ENCODE assay signal across 16 cellular contexts in genomic region chr17:28935744-28936460, GRCh38. TPM values are rescaled to one million over a fixed set of nuclear protein-coding genes. Genes with fewer than 3 reads are reported as not detected.
A peak's percentile ranks its signal among the peaks of the same experiment; 100 is the strongest.
DNase-seq lines count a peak whose midpoint lies in the region; ATAC-seq and TF ChIP-seq lines count a peak whose summit lies in the region.
"Had no signal": no experiment of that assay in that cellular context is flagged by ENCODE, and none has a peak within 500 bp of the region (broad histone marks: within the 10 kb centered on the region; RNA-seq: fewer than 3 reads in every experiment).

No MANE protein-coding gene starts in this region.

- peaks cover 42 to 97% of the 10 kb centered on the region in 2 experiments for H3K79me1 ChIP-seq in IMR-90 (ENCODE audit: low read depth in 1 of 2, low read length in 2 of 2)

- 0 out of 2 replicates have a peak overlapping the region, but pooled peaks have one; percentile 0 for H3K14ac ChIP-seq in IMR-90 (replicated peaks; ENCODE audit: low read depth, low read length)

- TF ChIP-seq RAD21 in IMR-90 (IDR thresholded peaks at IDR 0.05; ENCODE audit: low read length) = no peak

- H3K9me3 Mint-ChIP-seq in CD4-positive, alpha-beta T cell = no peaks in the 10 kb centered on the region
- no peaks in the 10 kb centered on the region for H3K9me3 Mint-ChIP-seq in effector memory CD8-positive, alpha-beta T cell
- H3K9me3 Mint-ChIP-seq: T-helper 2 cell treated with Interferon-gamma antibody and Interleukin-4, amounts not matched to agents 5 μg/mL and 100 μg/mL, for 36 hours had no signal

- no peak for TF ChIP-seq CTCF in CD4-positive, alpha-beta T cell (IDR thresholded peaks at IDR 0.05)
- no peak for TF ChIP-seq CTCF in IMR-90 (conservative IDR thresholded peaks at IDR 0.05; ENCODE audit: low read depth, low read length)
- TF ChIP-seq CTCF in neutrophil (IDR thresholded peaks at IDR 0.05) = no peak

- H3K4me1 ChIP-seq in IMR-90 (ENCODE audit: control insufficient read depth, insufficient read depth, low read length) = peaks cover 18% of the 10 kb centered on the region
- peaks cover 68 to 71% of the 10 kb centered on the region in 2 experiments for H3K4me1 ChIP-seq in neutrophil (ENCODE audit: control insufficient read depth in 1 of 2, insufficient read depth in 1 of 2, low read depth in 1 of 2, low read length in 1 of 2)
- H3K4me1 ChIP-seq: BE2C had no signal

- no peak overlapping the region for H2BK5ac ChIP-seq in IMR-90 (ENCODE audit: low read depth, low read length, poor library complexity, severe bottlenecking)

- no peak for DNase-seq in CD4-positive, alpha-beta T cell
- no peak for DNase-seq in IMR-90
- no peak for DNase-seq in effector memory CD8-positive, alpha-beta T cell
- DNase-seq in D341Med (ENCODE audit: low spot score) = no peak
- DNase-seq in COLO668 (lab: John Stamatoyannopoulos, UW; ENCODE audit: unreplicated experiment) = no peak
- DNase-seq: activated CD4-positive, alpha-beta T cell treated with anti-CD3 and anti-CD28 coated beads, Interleukin-2, amount 50 U/mL, for 1 hour; activated gamma-delta T cell; BE2C; NCI-H2107; NCI-H748 treated with DMSO at 0.1 percent for 48 hours; RPMI8226 had no signal

- no peaks in the 10 kb centered on the region for H3K27me3 ChIP-seq in CD4-positive, alpha-beta T cell (ENCODE audit: control insufficient read depth, insufficient read depth, low read length)
- H3K27me3 ChIP-seq in IMR-90 (ENCODE audit: control insufficient read depth, insufficient read depth, low read length) = no peaks in the 10 kb centered on the region
- H3K27me3 ChIP-seq in neutrophil = no peaks in the 10 kb centered on the region
- H3K27me3 ChIP-seq: BE2C, suprapubic skin had no signal

- H4K5ac ChIP-seq in IMR-90 (ENCODE audit: low read depth, low read length) = no peak overlapping the region

- no peaks in the 10 kb centered on the region for H3K9me3 ChIP-seq in CD4-positive, alpha-beta T cell (ENCODE audit: control insufficient read depth, low read length)
- H3K9me3 ChIP-seq in IMR-90 (ENCODE audit: control insufficient read depth, insufficient read depth, low read length) (no peaks in the 10 kb centered on the region), neutrophil (no peaks in the 10 kb centered on the region)
- H3K9me3 ChIP-seq: BE2C, suprapubic skin had no signal

- H3K36me3 Mint-ChIP-seq in CD4-positive, alpha-beta T cell (ENCODE audit: low read depth) = peaks cover 72% of the 10 kb centered on the region
- H3K36me3 Mint-ChIP-seq in effector memory CD8-positive, alpha-beta T cell (ENCODE audit: insufficient read depth) = peaks cover 33% of the 10 kb centered on the region

- H2BK20ac ChIP-seq in IMR-90 (ENCODE audit: low read depth, low read length) = no peak overlapping the region

- H2BK15ac ChIP-seq in IMR-90 (ENCODE audit: low read depth, low read length) = no peak overlapping the region

- CTCF ChIA-PET in CD4-positive, alpha-beta T cell (lab: Charles Lee) = no interaction called here
- CTCF ChIA-PET in IMR-90 (lab: Yijun Ruan, JAX) = interaction anchor here (0.7 kb wide), 1 partner anchor 156 kb away, joined by 3 read pairs; no protein-coding TSS in a partner anchor

- WGBS in IMR-90 (ENCODE audit: extremely low coverage in 2 of 2, insufficient read length in 1 of 2), 2 experiments = no CpG with 5 or more reads among the region's 8 CpGs

- no peak overlapping the region for H2AK9ac ChIP-seq in IMR-90 (replicated peaks; ENCODE audit: low read depth, low read length, poor library complexity)

- H3K4me1 Mint-ChIP-seq in CD4-positive, alpha-beta T cell (ENCODE audit: low read depth) = peaks cover 75% of the 10 kb centered on the region
- peaks cover 31 to 57% of the 10 kb centered on the region in 2 donors for H3K4me1 Mint-ChIP-seq in effector memory CD8-positive, alpha-beta T cell (ENCODE audit: low read depth in 2 of 2)

- H3K4me3 ChIP-seq in IMR-90 (ENCODE audit: insufficient read depth, low read depth, low read length) = no peak overlapping the region
- peak overlapping the region in 1 of 2 experiments; percentile 36 for H3K4me3 ChIP-seq in neutrophil (ENCODE audit: low read depth in 1 of 2, low read length in 1 of 2)
- H3K4me3 ChIP-seq: suprapubic skin had no signal

- POLR2A ChIA-PET in CD4-positive, alpha-beta T cell (lab: Charles Lee) = interaction anchor here (1.1 to 2.2 kb wide), 3 partner anchors 9 to 16 kb away, joined by 3 to 9 read pairs (median 5); partner anchors contain the start of gene PHF12
- POLR2A ChIA-PET in IMR-90 (lab: Charles Lee; ENCODE audit: unreplicated experiment) = no interaction called here

- H3K23ac ChIP-seq in IMR-90 (ENCODE audit: low read depth, low read length) = no peak overlapping the region

- H3K27me3 Mint-ChIP-seq in CD4-positive, alpha-beta T cell = no peaks in the 10 kb centered on the region
- no peaks in the 10 kb centered on the region for H3K27me3 Mint-ChIP-seq in effector memory CD8-positive, alpha-beta T cell

- no peak overlapping the region for H3K27ac ChIP-seq in CD4-positive, alpha-beta T cell (ENCODE audit: low read depth, low read length)
- H3K27ac ChIP-seq in IMR-90 (ENCODE audit: insufficient read depth, low read length) (no peak overlapping the region), neutrophil (peak overlapping the region; percentile 88)
- H3K27ac ChIP-seq: suprapubic skin had no signal

- peak overlapping the region; percentile 62 for H3K27ac Mint-ChIP-seq in CD4-positive, alpha-beta T cell
- peak overlapping the region; percentile 16 to 88 for H3K27ac Mint-ChIP-seq in effector memory CD8-positive, alpha-beta T cell

- no peak overlapping the region for H3K18ac ChIP-seq in IMR-90 (ENCODE audit: low read depth, low read length)

- no peak overlapping the region for H4K8ac ChIP-seq in IMR-90 (ENCODE audit: low read depth in 2 of 2, low read length in 2 of 2)

- H3K9me1 ChIP-seq in IMR-90 (ENCODE audit: insufficient read depth, low read length) = peaks cover 40% of the 10 kb centered on the region

- H4K91ac ChIP-seq in IMR-90 (ENCODE audit: insufficient read depth, low read depth, low read length) = no peak overlapping the region

- peak overlapping the region; percentile 47 for H3K4me3 Mint-ChIP-seq in CD4-positive, alpha-beta T cell
- H3K4me3 Mint-ChIP-seq in effector memory CD8-positive, alpha-beta T cell = peak overlapping the region in 1 of 2 donors; percentile 46
- H3K4me3 Mint-ChIP-seq: T-helper 2 cell treated with Interferon-gamma antibody and Interleukin-4, amounts not matched to agents 5 μg/mL and 100 μg/mL, for 36 hours had no signal

- H4K20me1 ChIP-seq in IMR-90 (ENCODE audit: insufficient read depth, low read length) = peaks cover 99% of the 10 kb centered on the region

- no peak overlapping the region for H2AK5ac ChIP-seq in IMR-90 (ENCODE audit: low read depth, low read length)

- TF ChIP-seq POLR2A in IMR-90 (IDR thresholded peaks at IDR 0.05; ENCODE audit: low read depth, low read length) = no peak

- in situ Hi-C loops in IMR-90 (cut with MboI; ENCODE audit: low sequenced_read_pairs) = no loop called here

- H3K36me3 ChIP-seq in IMR-90 (ENCODE audit: control insufficient read depth, insufficient read depth, low read length) (peaks cover 5% of the 10 kb centered on the region), neutrophil (peaks cover 9% of the 10 kb centered on the region)
- H3K36me3 ChIP-seq: BE2C, suprapubic skin had no signal

- intact Hi-C loops in CD4-positive, alpha-beta T cell (cut with DNase I, micrococcal nuclease) = no loop called here
- intact Hi-C loops in IMR-90 (cut with micrococcal nuclease) = no loop called here

- no peak overlapping the region for H2AFZ ChIP-seq in IMR-90 (replicated peaks; ENCODE audit: low read length, poor library complexity)

- no TSS peak for BruUV-seq in IMR-90 (replicated peaks; lab: Mats Ljungman, UMichigan)

- dilution Hi-C loops in IMR-90 (cut with HindIII; ENCODE audit: low sequenced_read_pairs, unreplicated experiment) = no loop called here

- H3K4me2 ChIP-seq in IMR-90 (ENCODE audit: low read depth, low read length) = no peak overlapping the region

- no peak for ATAC-seq in CD4-positive, alpha-beta T cell (ENCODE audit: poor library complexity)
- peak; percentile 33; the same call in 1 of the 2 replicates for ATAC-seq in IMR-90 (ENCODE audit: low read depth)
- no peak for ATAC-seq in effector memory CD8-positive, alpha-beta T cell (replicated peaks)
- ATAC-seq in HG02610 (IDR thresholded peaks at IDR 0.05; ENCODE audit: unreplicated experiment) = no peak
- ATAC-seq: HCT116 had no signal

- no peak overlapping the region for H2BK120ac ChIP-seq in IMR-90 (ENCODE audit: low read depth, low read length)

- H3K4ac ChIP-seq in IMR-90 (ENCODE audit: low read depth, low read length) = no peak overlapping the region

- H3K56ac ChIP-seq in IMR-90 (ENCODE audit: extremely low read depth, insufficient read depth, low read length) = no peak overlapping the region

- H3K9ac ChIP-seq in IMR-90 (ENCODE audit: low read depth, low read length) = no peak overlapping the region

TF ChIP-seq in IMR-90, 13 proteins besides CTCF, POLR2A, EP300 and RAD21 (continues in another document):
- TF ChIP-seq MXI1 (IDR thresholded peaks at IDR 0.05; ENCODE audit: borderline replicate concordance, low read depth, low read length) (no peak), CEBPB (IDR thresholded peaks at IDR 0.05; ENCODE audit: low read depth, low read length) (no peak), RFX5 (IDR thresholded peaks at IDR 0.05; ENCODE audit: low read depth, low read length) (no peak), BHLHE40 (IDR thresholded peaks at IDR 0.05; ENCODE audit: low read depth, low read length) (no peak), NFE2L2 (IDR thresholded peaks at IDR 0.05; ENCODE audit: low read depth, low read length) (no peak), RCOR1 (IDR thresholded peaks at IDR 0.05; ENCODE audit: insufficient replicate concordance, low read length) (no peak), FOS (IDR thresholded peaks at IDR 0.05; ENCODE audit: low read depth, low read length) (no peak)

RNA-seq across cellular contexts. Expression of gene PHF12, which starts 15.4 kb away (rescaled TPM):
- 100 to 1,000 TPM; 232 to 247 TPM for total RNA-seq in CD4-positive, alpha-beta T cell
- total RNA-seq in IMR-90 (2012; rRNA removed) = 25.6 and 26.7 TPM in 2 replicates
- polyA plus RNA-seq in IMR-90 (2012; rRNA removed) = 24.4 and 28.9 TPM in 2 replicates
- polyA plus RNA-seq in IMR-90 (2012; cell fraction: cytosol; rRNA removed) = 27.1 and 31.6 TPM in 2 replicates
- polyA plus RNA-seq in IMR-90 (2012; cell fraction: nucleus; rRNA removed; ENCODE audit: low replicate concordance) = 46.7 and 79.8 TPM in 2 replicates

RNA-seq across cellular contexts. Expression of gene DHRS13, which starts 33.0 kb away (rescaled TPM):
- 10 to 100 TPM; 33.5 to 34.3 TPM for total RNA-seq in CD4-positive, alpha-beta T cell
- total RNA-seq in IMR-90 (2012; rRNA removed) = 2.7 and 2.8 TPM in 2 replicates
- 3.9 and 4.1 TPM in 2 replicates for polyA plus RNA-seq in IMR-90 (2012; rRNA removed)
- polyA plus RNA-seq in IMR-90 (2012; cell fraction: cytosol; rRNA removed) = 3.7 and 5.3 TPM in 2 replicates
- polyA plus RNA-seq in IMR-90 (2012; cell fraction: nucleus; rRNA removed; ENCODE audit: low replicate concordance) = 3.0 and 3.2 TPM in 2 replicates

RNA-seq across cellular contexts. Expression of gene FLOT2, which starts 38.4 kb away (rescaled TPM):
- total RNA-seq in CD4-positive, alpha-beta T cell = 10 to 100 TPM; 79.7 to 85.1 TPM
- total RNA-seq in IMR-90 (2012; rRNA removed) = 19.7 and 31.1 TPM in 2 replicates
- 60.1 and 67.9 TPM in 2 replicates for polyA plus RNA-seq in IMR-90 (2012; rRNA removed)
- 52.9 and 71.4 TPM in 2 replicates for polyA plus RNA-seq in IMR-90 (2012; cell fraction: cytosol; rRNA removed)
- polyA plus RNA-seq in IMR-90 (2012; cell fraction: nucleus; rRNA removed; ENCODE audit: low replicate concordance) = 61.2 and 61.8 TPM in 2 replicates
